26 cellular contexts compared by ENCODE assay signal in the genomic region with DNA sequence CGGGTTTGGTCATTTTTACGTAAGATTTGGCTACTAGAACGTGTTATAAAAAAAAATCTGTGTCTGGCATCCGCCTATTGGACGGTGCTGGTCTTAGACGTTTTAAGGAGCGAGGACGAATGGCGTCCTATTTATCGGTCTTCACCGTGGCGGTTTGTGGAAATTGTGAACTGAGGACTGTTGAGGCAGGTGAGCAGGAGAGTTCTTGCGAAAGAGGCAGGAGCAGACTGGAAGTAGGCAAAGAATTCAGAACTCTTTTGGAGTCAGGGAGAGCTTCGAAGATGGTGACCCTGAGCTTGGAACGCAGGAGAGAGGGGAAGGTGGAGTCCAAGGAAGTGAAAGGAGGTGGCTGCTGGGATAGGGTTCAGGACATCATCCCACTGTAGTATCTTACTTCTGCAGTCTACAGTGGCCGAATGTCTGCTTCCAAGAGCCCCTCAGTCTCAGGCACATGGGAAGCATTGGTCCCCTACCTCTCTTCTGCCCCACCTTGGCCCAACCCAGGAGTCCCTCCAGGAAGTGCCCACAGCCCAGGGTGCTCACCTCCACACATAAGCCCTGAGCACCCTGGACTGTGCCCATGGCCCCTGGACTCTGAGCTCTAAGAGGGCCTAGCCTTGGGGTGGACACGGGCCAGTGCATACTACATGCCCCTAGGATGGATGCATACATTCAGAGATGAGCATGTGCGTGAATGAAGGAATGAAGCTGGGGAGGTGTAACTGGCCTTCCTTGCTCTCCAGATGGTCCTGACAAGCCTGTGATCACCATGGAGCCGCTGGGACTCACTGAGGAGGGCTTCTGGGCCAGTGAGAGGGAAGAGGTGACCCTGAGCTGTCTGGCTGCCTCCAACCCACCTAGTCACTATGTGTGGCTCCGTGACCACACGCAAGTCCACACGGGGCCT. TPM values are rescaled to one million over a fixed set of nuclear protein-coding genes. Genes with fewer than 3 reads are reported as not detected.
"Had no signal": no experiment of that assay in that cellular context is flagged by ENCODE, and none has a peak within 500 bp of the region (broad histone marks: within the 10 kb centered on the region; RNA-seq: fewer than 3 reads in every experiment).

No MANE protein-coding gene starts in this region.

- H3K4me1 Mint-ChIP-seq: activated naive CD4-positive, alpha-beta T cell treated with anti-CD3 and anti-CD28 coated beads, Interleukin-2, amount 10 ng/mL, durations not matched to agents 7 days and 5 days; activated naive CD8-positive, alpha-beta T cell treated with anti-CD3 and anti-CD28 coated beads, Interleukin-2, amount 50 U/mL, for 24 hours; memory B cell; stimulated activated naive B cell treated with anti-CD40 and anti-IgM and Interleukin-4, amounts not matched to agents 10 μg/mL and 1 μg/mL and 100 μg/mL, for 72 hours had no signal

- H3K36me3 Mint-ChIP-seq: activated naive CD4-positive, alpha-beta T cell treated with anti-CD3 and anti-CD28 coated beads, Interleukin-2, amount 10 ng/mL, durations not matched to agents 7 days and 5 days; memory B cell; stimulated activated naive B cell treated with anti-CD40 and anti-IgM and Interleukin-4, amounts not matched to agents 10 μg/mL and 1 μg/mL and 100 μg/mL, for 72 hours had no signal

- H3K4me3 Mint-ChIP-seq: activated naive CD4-positive, alpha-beta T cell treated with anti-CD3 and anti-CD28 coated beads, Interleukin-2, amount 10 ng/mL, durations not matched to agents 7 days and 5 days; activated naive CD8-positive, alpha-beta T cell treated with anti-CD3 and anti-CD28 coated beads, Interleukin-2, amount 50 U/mL, for 24 hours; dendritic cell treated with granulocyte-macrophage colony-stimulating factor and Interleukin-4, amounts not matched to agents 40 ng/mL and 50 ng/mL, for 4 days; memory B cell; stimulated activated naive B cell treated with anti-CD40 and anti-IgM and Interleukin-4, amounts not matched to agents 10 μg/mL and 1 μg/mL and 100 μg/mL, for 72 hours had no signal

- H3K27me3 Mint-ChIP-seq: activated naive CD8-positive, alpha-beta T cell treated with anti-CD3 and anti-CD28 coated beads, Interleukin-2, amount 50 U/mL, for 24 hours had no signal

- H3K9me3 Mint-ChIP-seq: activated naive CD4-positive, alpha-beta T cell treated with anti-CD3 and anti-CD28 coated beads, Interleukin-2, amount 10 ng/mL, durations not matched to agents 7 days and 5 days; activated naive CD8-positive, alpha-beta T cell treated with anti-CD3 and anti-CD28 coated beads, Interleukin-2, amount 50 U/mL, for 24 hours; dendritic cell treated with granulocyte-macrophage colony-stimulating factor and Interleukin-4, amounts not matched to agents 40 ng/mL and 50 ng/mL, for 4 days; memory B cell; stimulated activated naive B cell treated with anti-CD40 and anti-IgM and Interleukin-4, amounts not matched to agents 10 μg/mL and 1 μg/mL and 100 μg/mL, for 72 hours had no signal

- DNase-seq: activated CD4-positive, alpha-beta T cell treated with anti-CD3 and anti-CD28 coated beads for 1 hour; activated CD4-positive, alpha-beta T cell treated with anti-CD3 and anti-CD28 coated beads, Interleukin-2, amount 50 U/mL, for 1 hour; activated effector memory CD4-positive, alpha-beta T cell treated with anti-CD3 and anti-CD28 coated beads, Interleukin-2, amount 50 U/mL, for 16 hours; activated naive CD4-positive, alpha-beta T cell treated with anti-CD3 and anti-CD28 coated beads, Interleukin-2, amount 10 ng/mL, durations not matched to agents 7 days and 5 days; activated naive CD8-positive, alpha-beta T cell treated with anti-CD3 and anti-CD28 coated beads, Interleukin-2, amount 50 U/mL, for 24 hours; activated T-cell treated with anti-CD3 and anti-CD28 coated beads, Interleukin-2, amount 50 U/mL, for 48 hours; body of pancreas; caudate nucleus; effector CD4-positive, alpha-beta T cell; erythroblast; foreskin melanocyte; hippocampal formation; pancreas; stimulated activated CD4-positive, alpha-beta T cell treated with anti-CD3 and anti-CD28 coated beads, Interleukin-2, amount 100 ng/mL, for 48 hours; stimulated activated CD8-positive, alpha-beta memory T cell treated with anti-CD3 and anti-CD28 coated beads, Interleukin-4, amount 100 ng/mL, for 48 hours; stimulated activated naive B cell treated with anti-CD40 and anti-IgM and Interleukin-4, amounts not matched to agents 10 μg/mL and 1 μg/mL and 100 μg/mL, for 72 hours; upper lobe of left lung; WERI-Rb-1 had no signal

- ATAC-seq: activated naive CD8-positive, alpha-beta T cell treated with anti-CD3 and anti-CD28 coated beads, Interleukin-2, amount 50 U/mL, for 24 hours; body of pancreas; pancreas; SK-N-SH treated with all-trans-retinoic acid at 6 μM for 48 hours; stimulated activated naive B cell treated with anti-CD40 and anti-IgM and Interleukin-4, amounts not matched to agents 10 μg/mL and 1 μg/mL and 100 μg/mL, for 72 hours had no signal

- H3K27ac Mint-ChIP-seq: activated naive CD4-positive, alpha-beta T cell treated with anti-CD3 and anti-CD28 coated beads, Interleukin-2, amount 10 ng/mL, durations not matched to agents 7 days and 5 days; activated naive CD8-positive, alpha-beta T cell treated with anti-CD3 and anti-CD28 coated beads, Interleukin-2, amount 50 U/mL, for 24 hours; dendritic cell treated with granulocyte-macrophage colony-stimulating factor and Interleukin-4, amounts not matched to agents 40 ng/mL and 50 ng/mL, for 4 days; memory B cell; stimulated activated naive B cell treated with anti-CD40 and anti-IgM and Interleukin-4, amounts not matched to agents 10 μg/mL and 1 μg/mL and 100 μg/mL, for 72 hours had no signal

RNA-seq across cellular contexts. Expression of a gene that starts 3.7 kb away (rescaled TPM):
- total RNA-seq: activated CD8-positive, alpha-beta memory T cell treated with anti-CD3 and anti-CD28 coated beads for 36 hours; body of pancreas; mononuclear cell; myocyte; T-helper 2 cell treated with Interferon-gamma antibody and Interleukin-4, amounts not matched to agents 100 ng/mL and 5 ng/mL, for 36 hours; thoracic aorta had no signal

RNA-seq across cellular contexts. Expression of a gene that starts 45.2 kb away (rescaled TPM):
- total RNA-seq: myocyte; T-helper 2 cell treated with Interferon-gamma antibody and Interleukin-4, amounts not matched to agents 100 ng/mL and 5 ng/mL, for 36 hours; thoracic aorta had no signal
